In the genomic region with DNA sequence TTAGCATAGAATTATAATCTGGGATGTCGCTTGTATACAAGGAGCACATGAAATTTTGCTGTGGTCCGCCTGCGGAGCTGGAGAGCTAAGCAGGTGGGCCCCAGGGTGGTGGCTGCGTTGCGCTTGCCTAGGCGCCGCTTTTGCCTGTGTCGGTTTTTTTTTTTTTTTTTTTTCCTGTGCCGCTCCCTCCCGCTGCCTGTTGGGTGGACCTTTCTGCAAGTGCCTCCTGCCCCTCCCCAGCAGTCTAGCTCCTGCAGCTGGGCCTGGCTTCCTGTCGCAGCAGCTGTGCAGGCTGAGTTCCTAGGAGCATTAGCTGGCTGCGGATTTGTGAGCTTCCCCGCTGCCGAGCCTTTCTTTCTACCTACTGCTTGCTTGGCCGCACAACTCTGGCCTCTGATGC, we compare ENCODE assay signal across 12 cellular contexts. TPM values are rescaled to one million over a fixed set of nuclear protein-coding genes. Genes with fewer than 3 reads are reported as not detected.
A peak's percentile ranks its signal among the peaks of the same experiment; 100 is the strongest.
DNase-seq lines count a peak whose midpoint lies in the region; ATAC-seq and TF ChIP-seq lines count a peak whose summit lies in the region.
"Had no signal": no experiment of that assay in that cellular context is flagged by ENCODE, and none has a peak within 500 bp of the region (broad histone marks: within the 10 kb centered on the region; RNA-seq: fewer than 3 reads in every experiment).

No MANE protein-coding gene starts in this region.

- H3K27ac ChIP-seq in PC-3 (ENCODE audit: low read length) (no peak overlapping the region), mesendoderm (ENCODE audit: low read depth, low read length) (no peak overlapping the region), mesenchymal stem cell (ENCODE audit: low read length, poor library complexity, severe bottlenecking) (no peak overlapping the region)

- H3K18ac ChIP-seq in mesendoderm (ENCODE audit: low read length), result no peak overlapping the region
- no peak overlapping the region for H3K18ac ChIP-seq in mesenchymal stem cell (ENCODE audit: low read depth in 1 of 2, low read length in 2 of 2)

- H3K36me3 ChIP-seq in PC-3 (ENCODE audit: low read depth, low read length) (no peaks in the 10 kb centered on the region), mesendoderm (ENCODE audit: control insufficient read depth, insufficient read depth, low read length) (no peaks in the 10 kb centered on the region), mesenchymal stem cell (ENCODE audit: control insufficient read depth in 1 of 2, insufficient read depth in 2 of 2, low read depth in 1 of 2, low read length in 2 of 2) (no peaks in the 10 kb centered on the region)

- H3K4me2 ChIP-seq in PC-3 (ENCODE audit: low read length) (no peak overlapping the region), mesendoderm (ENCODE audit: low read length) (no peak overlapping the region), mesenchymal stem cell (ENCODE audit: low read length, poor library complexity, severe bottlenecking) (no peak overlapping the region)

- no peak for TF ChIP-seq CTCF in PC-3 (conservative IDR thresholded peaks at IDR 0.05; ENCODE audit: low read depth, low read length)

- no peak overlapping the region for H3K23ac ChIP-seq in mesendoderm (ENCODE audit: low read length)
- no peak overlapping the region for H3K23ac ChIP-seq in mesenchymal stem cell (ENCODE audit: low read length in 2 of 2)

- DNase-seq in A172 (ENCODE audit: low spot score) (peak; percentile 9), GM19240 (ENCODE audit: insufficient read length, low spot score) (peak; percentile 23), PC-3 (no peak), mesendoderm (no peak), NCI-H2107 treated with DMSO at 0.1 percent for 48 hours (lab: John Stamatoyannopoulos, UW; ENCODE audit: unreplicated experiment) (no peak), mesenchymal stem cell (no peak)
- DNase-seq in activated T-helper 2 cell treated with anti-CD3 and anti-CD28 coated beads, Interferon-gamma antibody, Interleukin-2, Interleukin-4, amounts not matched to agents 10 μg/mL and 5 μg/mL and 100 μg/mL, durations not matched to agents 14 hours and 24 hours and 36 hours (ENCODE audit: low spot score), result no peak
- DNase-seq: activated CD4-positive, alpha-beta T cell treated with anti-CD3 and anti-CD28 coated beads, Interleukin-2, amount 50 U/mL, for 1 hour; anterior cingulate cortex had no signal

- H3K14ac ChIP-seq in mesenchymal stem cell (ENCODE audit: low read length in 2 of 2), result no peak overlapping the region

- BruUV-seq in PC-3 (replicated peaks; lab: Mats Ljungman, UMichigan), result no TSS peak

- no peak overlapping the region for H3K4me3 Mint-ChIP-seq in activated T-helper 2 cell treated with anti-CD3 and anti-CD28 coated beads, Interferon-gamma antibody, Interleukin-2, Interleukin-4, amounts not matched to agents 10 μg/mL and 5 μg/mL and 100 μg/mL, durations not matched to agents 14 hours and 24 hours and 36 hours (ENCODE audit: low read depth)

- H3K79me2 ChIP-seq in PC-3 (ENCODE audit: low read length) (no peaks in the 10 kb centered on the region), mesendoderm (ENCODE audit: control insufficient read depth, insufficient read depth, low read length) (no peaks in the 10 kb centered on the region)

- intact Hi-C loops in PC-3 (cut with micrococcal nuclease), result no loop called here
- intact Hi-C loops in activated T-helper 2 cell treated with anti-CD3 and anti-CD28 coated beads, Interferon-gamma antibody, Interleukin-2, Interleukin-4, amounts not matched to agents 10 μg/mL and 5 μg/mL and 100 μg/mL, durations not matched to agents 14 hours and 24 hours and 36 hours (cut with micrococcal nuclease), result no loop called here

- H3K79me1 ChIP-seq in mesendoderm (ENCODE audit: low read length) (no peaks in the 10 kb centered on the region), mesenchymal stem cell (replicated peaks; ENCODE audit: low read length, poor library complexity, severe bottlenecking) (no peaks in the 10 kb centered on the region)

- no peak overlapping the region for H4K8ac ChIP-seq in mesendoderm (ENCODE audit: low read depth, low read length)
- no peak overlapping the region for H4K8ac ChIP-seq in mesenchymal stem cell (ENCODE audit: low read length)

- WGBS in mesendoderm (ENCODE audit: extremely low coverage, insufficient coverage, low lambda C conversion rate), result no CpG with 5 or more reads among the region's 15 CpGs
- WGBS in mesenchymal stem cell, result 79% methylated on average over 15 of the region's 15 CpGs

- H2BK15ac ChIP-seq in mesendoderm (replicated peaks; ENCODE audit: low read depth) (no peak overlapping the region), mesenchymal stem cell (ENCODE audit: low read depth, poor library complexity, severe bottlenecking) (no peak overlapping the region)

- POLR2A ChIA-PET in PC-3 (lab: Charles Lee; ENCODE audit: unreplicated experiment), result no interaction called here

- H3K9me3 Mint-ChIP-seq in activated T-helper 2 cell treated with anti-CD3 and anti-CD28 coated beads, Interferon-gamma antibody, Interleukin-2, Interleukin-4, amounts not matched to agents 10 μg/mL and 5 μg/mL and 100 μg/mL, durations not matched to agents 14 hours and 24 hours and 36 hours, result peaks cover 11% of the 10 kb centered on the region

- H3K27me3 ChIP-seq in PC-3 (ENCODE audit: low read length), result peaks cover 22% of the 10 kb centered on the region; the same call in 1 of the 2 replicates
- no peaks in the 10 kb centered on the region for H3K27me3 ChIP-seq in mesendoderm (ENCODE audit: insufficient read depth, low read length, poor library complexity)
- no peaks in the 10 kb centered on the region for H3K27me3 ChIP-seq in mesenchymal stem cell (ENCODE audit: control insufficient read depth in 1 of 2, insufficient read depth in 1 of 2, low read length in 2 of 2)

- H3K9me2 ChIP-seq in PC-3 (replicated peaks; ENCODE audit: low read length), result no peaks in the 10 kb centered on the region

- CTCF ChIA-PET in PC-3 (lab: Charles Lee), result interaction anchor here (0.6 kb wide), 1 partner anchor 47 kb away, joined by 3 read pairs; no protein-coding TSS in a partner anchor

- H4K5ac ChIP-seq in mesendoderm (ENCODE audit: low read length), result no peak overlapping the region

- no peaks in the 10 kb centered on the region for H3K9me3 ChIP-seq in PC-3 (ENCODE audit: low read length)
- H3K9me3 ChIP-seq in mesenchymal stem cell (ENCODE audit: control insufficient read depth, low read length), result no peaks in the 10 kb centered on the region

- H2AFZ ChIP-seq in PC-3 (ENCODE audit: low read length) (no peak overlapping the region), mesenchymal stem cell (ENCODE audit: low read depth, low read length) (no peak overlapping the region)

- H3K4me1 Mint-ChIP-seq in activated T-helper 2 cell treated with anti-CD3 and anti-CD28 coated beads, Interferon-gamma antibody, Interleukin-2, Interleukin-4, amounts not matched to agents 10 μg/mL and 5 μg/mL and 100 μg/mL, durations not matched to agents 14 hours and 24 hours and 36 hours (ENCODE audit: low read depth), result no peaks in the 10 kb centered on the region

- H2BK5ac ChIP-seq in mesendoderm (ENCODE audit: low read length) (no peak overlapping the region), mesenchymal stem cell (ENCODE audit: low read depth, low read length, poor library complexity, severe bottlenecking) (no peak overlapping the region)

- H3K36me3 Mint-ChIP-seq in activated T-helper 2 cell treated with anti-CD3 and anti-CD28 coated beads, Interferon-gamma antibody, Interleukin-2, Interleukin-4, amounts not matched to agents 10 μg/mL and 5 μg/mL and 100 μg/mL, durations not matched to agents 14 hours and 24 hours and 36 hours (ENCODE audit: low read depth), result peaks cover 59% of the 10 kb centered on the region

- H3K27me3 Mint-ChIP-seq in activated T-helper 2 cell treated with anti-CD3 and anti-CD28 coated beads, Interferon-gamma antibody, Interleukin-2, Interleukin-4, amounts not matched to agents 10 μg/mL and 5 μg/mL and 100 μg/mL, durations not matched to agents 14 hours and 24 hours and 36 hours (ENCODE audit: low read depth), result no peaks in the 10 kb centered on the region
- H3K27me3 Mint-ChIP-seq: progenitor cell of endocrine pancreas had no signal

- H4K91ac ChIP-seq in mesenchymal stem cell (ENCODE audit: low read length), result no peak overlapping the region

- ATAC-seq in HG03060 (IDR thresholded peaks at IDR 0.05; ENCODE audit: low read depth, unreplicated experiment) (peak; percentile 69), PC-3 (peak; percentile 27; the same call in 1 of the 2 replicates)

- H2AK5ac ChIP-seq in mesendoderm (ENCODE audit: low read length) (no peak overlapping the region), mesenchymal stem cell (ENCODE audit: low read length, severe bottlenecking) (no peak overlapping the region)

- H3K56ac ChIP-seq in mesendoderm (ENCODE audit: low read length), result no peak overlapping the region

- H3K9ac ChIP-seq in PC-3 (ENCODE audit: low read length), result no peak overlapping the region
- H3K9ac ChIP-seq in mesendoderm (ENCODE audit: low read length), result no peak overlapping the region
- no peak overlapping the region for H3K9ac ChIP-seq in mesenchymal stem cell (ENCODE audit: low read length)

- H3K4me1 ChIP-seq in PC-3 (ENCODE audit: insufficient read depth, low read length) (no peaks in the 10 kb centered on the region), mesendoderm (ENCODE audit: control insufficient read depth, low read depth, low read length) (no peaks in the 10 kb centered on the region), mesenchymal stem cell (ENCODE audit: control insufficient read depth, insufficient read depth, low read depth, low read length) (no peaks in the 10 kb centered on the region)

- no peak overlapping the region for H3K4ac ChIP-seq in mesendoderm (ENCODE audit: low read depth, low read length)
- H3K4ac ChIP-seq in mesenchymal stem cell (ENCODE audit: low read depth in 1 of 2, low read length in 2 of 2), result no peak overlapping the region

- no peak overlapping the region for H2BK12ac ChIP-seq in mesenchymal stem cell (ENCODE audit: low read length in 2 of 2)

- no peak overlapping the region for H3K4me3 ChIP-seq in PC-3 (ENCODE audit: low read length)
- H3K4me3 ChIP-seq in mesendoderm (ENCODE audit: low read length), result no peak overlapping the region
- no peak overlapping the region for H3K4me3 ChIP-seq in mesenchymal stem cell (ENCODE audit: insufficient read depth in 1 of 2, low read depth in 1 of 2, low read length in 2 of 2)

- no peak overlapping the region for H3K27ac Mint-ChIP-seq in activated T-helper 2 cell treated with anti-CD3 and anti-CD28 coated beads, Interferon-gamma antibody, Interleukin-2, Interleukin-4, amounts not matched to agents 10 μg/mL and 5 μg/mL and 100 μg/mL, durations not matched to agents 14 hours and 24 hours and 36 hours
- H3K27ac Mint-ChIP-seq: progenitor cell of endocrine pancreas had no signal

- H2BK120ac ChIP-seq in mesendoderm (ENCODE audit: low read depth, low read length) (no peak overlapping the region), mesenchymal stem cell (ENCODE audit: low read depth, low read length) (no peak overlapping the region)

- H3F3A ChIP-seq in PC-3 (ENCODE audit: low read length, unreplicated experiment), result no peaks in the 10 kb centered on the region

- no peaks in the 10 kb centered on the region for H4K20me1 ChIP-seq in PC-3 (ENCODE audit: low read length)

RNA-seq across cellular contexts. Expression of a gene that starts 20.6 kb away (rescaled TPM):
- not detected in 2 replicates for total RNA-seq in A172 (2014; rRNA removed; shearing (Covaris generic))
- not detected in 2 replicates for total RNA-seq in PC-3 (2014; rRNA removed)
- polyA plus RNA-seq in mesendoderm (2013, experiment 1 of 2), result not detected
- not detected for polyA plus RNA-seq in mesendoderm (2013, experiment 2 of 2)
- total RNA-seq in activated T-helper 2 cell treated with anti-CD3 and anti-CD28 coated beads, Interferon-gamma antibody, Interleukin-2, Interleukin-4, amounts not matched to agents 10 μg/mL and 5 μg/mL and 100 μg/mL, durations not matched to agents 14 hours and 24 hours and 36 hours, result 7.4 and 10.0 TPM in 2 replicates
- 0.06 TPM for polyA plus RNA-seq in mesenchymal stem cell (2013, experiment 1 of 2)
- polyA plus RNA-seq in mesenchymal stem cell (2013, experiment 2 of 2), result 0.10 TPM
- total RNA-seq: epithelial cell of proximal tubule, progenitor cell of endocrine pancreas had no signal

RNA-seq across cellular contexts. Expression of a gene that starts 57.8 kb away (rescaled TPM):
- total RNA-seq in A172 (2014; rRNA removed; shearing (Covaris generic)), result 52.3 and 58.7 TPM in 2 replicates
- total RNA-seq in PC-3 (2014; rRNA removed), result 0.98 and 1.3 TPM in 2 replicates
- polyA plus RNA-seq in mesendoderm (2013, experiment 1 of 2), result 1.6 TPM
- polyA plus RNA-seq in mesendoderm (2013, experiment 2 of 2), result 1.3 TPM
- 108 and 113 TPM in 2 replicates for total RNA-seq in activated T-helper 2 cell treated with anti-CD3 and anti-CD28 coated beads, Interferon-gamma antibody, Interleukin-2, Interleukin-4, amounts not matched to agents 10 μg/mL and 5 μg/mL and 100 μg/mL, durations not matched to agents 14 hours and 24 hours and 36 hours
- polyA plus RNA-seq in mesenchymal stem cell (2013, experiment 1 of 2), result 194 TPM
- 191 TPM for polyA plus RNA-seq in mesenchymal stem cell (2013, experiment 2 of 2)

Comparison
In these comparisons a context has a peak if more than half of its experiments do, and no peak if none do; other contexts are left out.
1. DNase-seq: peak in A172 (single experiment) and GM19240 (single experiment); none in PC-3 (single experiment), mesendoderm (single experiment), activated T-helper 2 cell treated with anti-CD3 and anti-CD28 coated beads, Interferon-gamma antibody, Interleukin-2, Interleukin-4, amounts not matched to agents 10 μg/mL and 5 μg/mL and 100 μg/mL, durations not matched to agents 14 hours and 24 hours and 36 hours (single experiment), NCI-H2107 treated with DMSO at 0.1 percent for 48 hours (single experiment) and mesenchymal stem cell (single experiment).
2. RNA of a gene that starts 57.8 kb away (total RNA-seq): 108 to 113 TPM in activated T-helper 2 cell treated with anti-CD3 and anti-CD28 coated beads, Interferon-gamma antibody, Interleukin-2, Interleukin-4, amounts not matched to agents 10 μg/mL and 5 μg/mL and 100 μg/mL, durations not matched to agents 14 hours and 24 hours and 36 hours and 52.3 to 58.7 TPM in A172; 0.98 to 1.3 TPM in PC-3; every median in the first group is over 10 times any median in the second.